16 cellular contexts compared by ENCODE assay signal in the genomic region with DNA sequence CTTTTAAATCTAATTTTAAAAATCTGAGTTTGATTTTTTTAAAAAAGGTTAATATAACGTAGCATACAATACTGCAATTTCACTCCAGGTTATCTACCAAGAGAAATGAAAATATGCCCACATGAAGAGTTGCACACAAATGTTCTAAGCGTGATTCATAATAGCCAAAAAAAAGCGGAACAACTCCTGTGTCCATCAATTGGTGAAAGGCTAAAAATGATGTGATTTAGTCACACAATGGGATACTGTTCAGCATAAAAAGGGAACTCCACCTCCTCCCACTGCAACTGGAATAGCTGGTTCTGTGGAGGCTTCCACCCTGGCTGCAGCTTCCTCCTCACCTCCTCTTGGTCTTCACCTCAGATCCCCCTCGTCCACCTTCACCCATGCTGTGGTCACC.
"Had no signal": no experiment of that assay in that cellular context is flagged by ENCODE, and none has a peak within 500 bp of the region (broad histone marks: within the 10 kb centered on the region; RNA-seq: fewer than 3 reads in every experiment).

No MANE protein-coding gene starts in this region.

- DNase-seq: effector CD4-positive, alpha-beta T cell; endodermal cell; foreskin keratinocyte; heart left ventricle; kidney glomerular epithelial cell; mucosa of descending colon; naive thymus-derived CD8-positive, alpha-beta T cell; ovary; right cardiac atrium; small intestine; stimulated activated CD4-positive, alpha-beta T cell treated with anti-CD3 and anti-CD28 coated beads, Interleukin-12 subunit alpha, Interleukin-12 subunit beta, amount 100 ng/mL, for 4 hours; stimulated activated naive CD8-positive, alpha-beta T cell treated with anti-CD3 and anti-CD28 coated beads, Interleukin-15, Interleukin-2, amounts not matched to agents 100 U/mL and 50 U/mL, for 24 hours; transverse colon had no signal

- H3K4me3 Mint-ChIP-seq: endodermal cell; naive thymus-derived CD8-positive, alpha-beta T cell had no signal

- H3K27me3 ChIP-seq: foreskin keratinocyte, heart left ventricle, ovary, transverse colon had no signal

- H3K27ac Mint-ChIP-seq: endodermal cell; naive thymus-derived CD8-positive, alpha-beta T cell; progenitor cell of endocrine pancreas had no signal

- ATAC-seq: foreskin keratinocyte; heart left ventricle; mucosa of descending colon; naive thymus-derived CD8-positive, alpha-beta T cell; right cardiac atrium; stimulated activated naive CD8-positive, alpha-beta T cell treated with anti-CD3 and anti-CD28 coated beads, Interleukin-15, Interleukin-2, amounts not matched to agents 100 U/mL and 50 U/mL, for 24 hours had no signal

- H3K27me3 Mint-ChIP-seq: naive thymus-derived CD8-positive, alpha-beta T cell; progenitor cell of endocrine pancreas had no signal

- H3K27ac ChIP-seq: coronary artery, foreskin keratinocyte, heart left ventricle, ovary, thoracic aorta, transverse colon had no signal

- H3K36me3 ChIP-seq: ovary had no signal

- H3K4me3 ChIP-seq: coronary artery, heart left ventricle, mucosa of descending colon, ovary, thoracic aorta, transverse colon had no signal

- H3K4me1 ChIP-seq: foreskin keratinocyte, transverse colon had no signal

- H3K9me3 ChIP-seq: heart left ventricle, mucosa of descending colon, ovary, thoracic aorta, transverse colon had no signal
